ENCODE assay signal across 8 cellular contexts in genomic region chr9:128094166-128094949, GRCh38. TPM values are rescaled to one million over a fixed set of nuclear protein-coding genes. Genes with fewer than 3 reads are reported as not detected.
DNase-seq lines count a peak whose midpoint lies in the region; ATAC-seq, FAIRE-seq and TF ChIP-seq lines count a peak whose summit lies in the region.

No MANE protein-coding gene starts in this region.

- FAIRE-seq in astrocyte (lab: Jason Lieb, UNC), result peak; percentile 32

- no peaks in the 10 kb centered on the region for H3K9me3 Mint-ChIP-seq in astrocyte (ENCODE audit: unreplicated experiment)

- H3K4me3 Mint-ChIP-seq in T-helper 17 cell (peak overlapping the region; percentile 86), astrocyte (ENCODE audit: unreplicated experiment) (peak overlapping the region; percentile 34)

- H3K4me3 ChIP-seq in astrocyte (ENCODE audit: insufficient read depth, low read depth, low read length) (peak overlapping the region; percentile 56), rectal smooth muscle tissue (ENCODE audit: low read length) (peak overlapping the region; percentile 23), uterus (peak overlapping the region; percentile 8 to 27)

- H2AFZ ChIP-seq in astrocyte (ENCODE audit: low read depth, low read length), result no peak overlapping the region

- H3K27me3 ChIP-seq in astrocyte (ENCODE audit: insufficient read depth, low read length) (no peaks in the 10 kb centered on the region), rectal smooth muscle tissue (ENCODE audit: control insufficient read depth, insufficient read depth, low read length) (no peaks in the 10 kb centered on the region), uterus (no peaks in the 10 kb centered on the region)

- H3K4me1 Mint-ChIP-seq in T-helper 17 cell (peaks cover 45% of the 10 kb centered on the region), astrocyte (ENCODE audit: low read depth, unreplicated experiment) (peaks cover 26% of the 10 kb centered on the region)

- peaks cover 78% of the 10 kb centered on the region for H3K79me2 ChIP-seq in astrocyte (ENCODE audit: insufficient read depth, low read length)

- CTCF ChIA-PET in GM10248 (lab: Yijun Ruan, JAX), result interaction anchor here (0.9 to 11.7 kb wide), 10 partner anchors 9 to 151 kb away, joined by 3 to 105 read pairs (median 8); no protein-coding TSS in a partner anchor

- peaks cover 11% of the 10 kb centered on the region for H4K20me1 ChIP-seq in astrocyte (ENCODE audit: insufficient read depth, low read length)

- H3K4me1 ChIP-seq in astrocyte (ENCODE audit: insufficient read depth, low read length), result peaks cover 67% of the 10 kb centered on the region
- H3K4me1 ChIP-seq in rectal smooth muscle tissue (ENCODE audit: control insufficient read depth, insufficient read depth, low read length), result peaks cover 36% of the 10 kb centered on the region
- H3K4me1 ChIP-seq in uterus, result peaks cover 44 to 48% of the 10 kb centered on the region in 2 donors

- TF ChIP-seq POLR2A in uterus (IDR thresholded peaks at IDR 0.05), result peak; percentile 67 to 82

- H3K27ac ChIP-seq in astrocyte (ENCODE audit: low read depth, low read length), result peak overlapping the region; percentile 88
- peak overlapping the region; percentile 92 for H3K27ac ChIP-seq in rectal smooth muscle tissue (ENCODE audit: low read depth, low read length)
- peak overlapping the region; percentile 91 to 95 for H3K27ac ChIP-seq in uterus

- peak; percentile 93 for ATAC-seq in HG02642 (IDR thresholded peaks at IDR 0.05; ENCODE audit: poor library complexity, unreplicated experiment)
- ATAC-seq in T-helper 17 cell, result peak; percentile 93
- peak; percentile 78 for ATAC-seq in left ventricle myocardium superior

- DNase-seq in GM10248 (ENCODE audit: extremely low spot score), result peak; percentile 91
- DNase-seq in NCI-H1417 treated with DMSO at 0.1 percent for 48 hours (lab: John Stamatoyannopoulos, UW), result peak; percentile 58
- peak; percentile 46 to 70 (median 57) for DNase-seq in T-helper 17 cell
- DNase-seq in astrocyte (ENCODE audit: low read depth), result peak; percentile 97
- peak; percentile 90 for DNase-seq in left ventricle myocardium superior
- DNase-seq in uterus, result peak; percentile 90 to 97

- POLR2A ChIA-PET in GM10248 (lab: Yijun Ruan, JAX), result interaction anchor here (0.5 to 1.0 kb wide), 3 partner anchors 8 to 121 kb away, joined by 3 read pairs; no protein-coding TSS in a partner anchor

- H3K27ac Mint-ChIP-seq in T-helper 17 cell, result peak overlapping the region; percentile 94
- peak overlapping the region; percentile 98 for H3K27ac Mint-ChIP-seq in astrocyte (ENCODE audit: unreplicated experiment)

- TF ChIP-seq CTCF in GM10248 (IDR thresholded peaks at IDR 0.05; ENCODE audit: control extremely low read depth, extremely low read depth, low read depth, missing control alignments), result no peak
- TF ChIP-seq CTCF in astrocyte (IDR thresholded peaks at IDR 0.05; ENCODE audit: insufficient read depth, low read depth, low read length), result no peak
- TF ChIP-seq CTCF in uterus (IDR thresholded peaks at IDR 0.05), result no peak

- intact Hi-C loops in left ventricle myocardium superior (cut with micrococcal nuclease) (no loop called here), uterus (cut with DNase I; ENCODE audit: low total_unique reads) (no loop called here)

- H3K4me2 ChIP-seq in astrocyte (ENCODE audit: low read length), result peak overlapping the region; percentile 79

- H3K36me3 ChIP-seq in astrocyte (ENCODE audit: insufficient read depth, low read length) (no peaks in the 10 kb centered on the region), rectal smooth muscle tissue (ENCODE audit: control insufficient read depth, insufficient read depth, low read length) (no peaks in the 10 kb centered on the region), uterus (no peaks in the 10 kb centered on the region)

- H3K36me3 Mint-ChIP-seq in T-helper 17 cell (ENCODE audit: low read depth) (no peaks in the 10 kb centered on the region), astrocyte (ENCODE audit: low read depth, unreplicated experiment) (peaks cover 2% of the 10 kb centered on the region)

- H3K27me3 Mint-ChIP-seq in T-helper 17 cell (no peaks in the 10 kb centered on the region), astrocyte (ENCODE audit: low read depth, unreplicated experiment) (no peaks in the 10 kb centered on the region)

- H3K9me3 ChIP-seq in T-helper 17 cell (ENCODE audit: control insufficient read depth, low read length, poor library complexity, severe bottlenecking) (no peaks in the 10 kb centered on the region), astrocyte (ENCODE audit: insufficient read depth, low read depth, low read length) (no peaks in the 10 kb centered on the region), uterus (no peaks in the 10 kb centered on the region)

- H3K9ac ChIP-seq in astrocyte (ENCODE audit: low read length) (peak overlapping the region; percentile 78), rectal smooth muscle tissue (ENCODE audit: low read length) (no peak overlapping the region)

RNA-seq across cellular contexts. Expression of gene SLC25A25, which starts 26.3 kb away (rescaled TPM):
- total RNA-seq in T-helper 17 cell, result 10 to 100 TPM; 16.3 to 20.4 TPM
- 9.8 and 14.4 TPM in 2 replicates for total RNA-seq in astrocyte
- 4.8 TPM for total RNA-seq in left ventricle myocardium superior
- 10 to 100 TPM; 14.3 to 49.7 (median 49.0) TPM for total RNA-seq in uterus

RNA-seq across cellular contexts. Expression of gene NAIF1, which starts 27.2 kb away (rescaled TPM):
- 10 to 100 TPM; 11.6 to 15.2 TPM for total RNA-seq in T-helper 17 cell
- 9.6 and 10.2 TPM in 2 replicates for total RNA-seq in astrocyte
- total RNA-seq in left ventricle myocardium superior, result 4.7 TPM
- 10 to 100 TPM in 2 of 4 donors, 1 to 10 TPM in 2; 3.8 to 27.4 (median 10.6) TPM for total RNA-seq in uterus

RNA-seq across cellular contexts. Expression of gene PTGES2, which starts 33.2 kb away (rescaled TPM):
- total RNA-seq in T-helper 17 cell (10 to 100 TPM; 46.4 to 58.2 TPM), astrocyte (44.1 and 44.4 TPM in 2 replicates), left ventricle myocardium superior (157 TPM), uterus (100 to 1,000 TPM in 1 of 4 donors, 10 to 100 TPM in 3; 21.5 to 173 (median 64.2) TPM)

RNA-seq across cellular contexts. Expression of gene LCN2, which starts 54.9 kb away (rescaled TPM):
- total RNA-seq in T-helper 17 cell (1 to 10 TPM in 1 of 2 donors, not detected in 1; 9.3 TPM), astrocyte (not detected in 2 replicates), left ventricle myocardium superior (0.32 TPM), uterus (1 to 10 TPM in 1 of 4 donors, under 1 TPM in 1, not detected in 2; 0.98 to 2.6 TPM)

Comparison
In these comparisons a context has a peak if more than half of its experiments do, and no peak if none do; other contexts are left out.
1. Peak in every context shown above with its lines: DNase-seq, ATAC-seq, H3K4me3 ChIP-seq and H3K27ac ChIP-seq.